Comparison of ENCODE assay signal across 15 cellular contexts in genomic region chr14:83764656-83765055, GRCh38.
DNase-seq lines count a peak whose midpoint lies in the region; ATAC-seq and TF ChIP-seq lines count a peak whose summit lies in the region.
"Had no signal": no experiment of that assay in that cellular context is flagged by ENCODE, and none has a peak within 500 bp of the region (broad histone marks: within the 10 kb centered on the region; RNA-seq: fewer than 3 reads in every experiment).

No MANE protein-coding gene starts in this region.

- H3K27me3 Mint-ChIP-seq in nephron (ENCODE audit: low read depth): no peaks in the 10 kb centered on the region
- H3K27me3 Mint-ChIP-seq in activated naive CD8-positive, alpha-beta T cell treated with anti-CD3 and anti-CD28 coated beads for 36 hours: no peaks in the 10 kb centered on the region
- H3K27me3 Mint-ChIP-seq: CD4-positive, alpha-beta T cell had no signal

- peak; percentile 19 for DNase-seq in HFF-Myc (ENCODE audit: extremely low read depth, low read depth)
- no peak for DNase-seq in hepatocyte (ENCODE audit: low spot score)
- no peak for DNase-seq in activated naive CD8-positive, alpha-beta T cell treated with anti-CD3 and anti-CD28 coated beads for 36 hours
- no peak for DNase-seq in NCI-H446 treated with DMSO at 0.1 percent for 48 hours (lab: John Stamatoyannopoulos, UW)
- no peak for DNase-seq in activated naive CD4-positive, alpha-beta T cell treated with anti-CD3 and anti-CD28 coated beads, Interleukin-2, amount 50 U/mL, for 72 hours (ENCODE audit: low spot score in 2 of 2)
- DNase-seq: ACHN; BE2C; Caco-2; CD4-positive, alpha-beta T cell; GDM1; HCEC 1CT had no signal

- no peak for TF ChIP-seq CTCF in HFF-Myc (IDR thresholded peaks at IDR 0.05; ENCODE audit: low read depth, low read length, missing control alignments)
- no peak for TF ChIP-seq CTCF in hepatocyte (IDR thresholded peaks at IDR 0.05; ENCODE audit: poor library complexity)
- TF ChIP-seq CTCF in nephron (IDR thresholded peaks at IDR 0.05; ENCODE audit: unreplicated experiment in 3 of 3): no peak

- H3K4me2 ChIP-seq in hepatocyte: peak overlapping the region; percentile 4
- H3K4me2 ChIP-seq: GM23338 had no signal

- ATAC-seq in HG03039 (IDR thresholded peaks at IDR 0.05; ENCODE audit: unreplicated experiment): no peak
- no peak for ATAC-seq in activated naive CD4-positive, alpha-beta T cell treated with anti-CD3 and anti-CD28 coated beads, Interleukin-2, amount 50 U/mL, for 72 hours
- ATAC-seq: GM23338 had no signal

- no peaks in the 10 kb centered on the region for H3K27me3 ChIP-seq in hepatocyte
- H3K27me3 ChIP-seq: BE2C had no signal

- no peaks in the 10 kb centered on the region for H4K20me1 ChIP-seq in hepatocyte (ENCODE audit: insufficient read depth, poor library complexity, severe bottlenecking)

- peak overlapping the region; percentile 3 for H2AFZ ChIP-seq in hepatocyte
- H2AFZ ChIP-seq: GM23338 had no signal

- H3K4me1 Mint-ChIP-seq in nephron: no peaks in the 10 kb centered on the region
- no peaks in the 10 kb centered on the region for H3K4me1 Mint-ChIP-seq in activated naive CD8-positive, alpha-beta T cell treated with anti-CD3 and anti-CD28 coated beads for 36 hours
- H3K4me1 Mint-ChIP-seq: GM23338 had no signal

- H3K9me3 Mint-ChIP-seq in nephron: no peaks in the 10 kb centered on the region
- peaks cover 7% of the 10 kb centered on the region for H3K9me3 Mint-ChIP-seq in activated naive CD8-positive, alpha-beta T cell treated with anti-CD3 and anti-CD28 coated beads for 36 hours
- peaks cover 9 to 16% of the 10 kb centered on the region in 2 donors for H3K9me3 Mint-ChIP-seq in activated naive CD4-positive, alpha-beta T cell treated with anti-CD3 and anti-CD28 coated beads, Interleukin-2, amount 50 U/mL, for 72 hours

- no peaks in the 10 kb centered on the region for H3K9me2 ChIP-seq in hepatocyte (replicated peaks; ENCODE audit: insufficient read depth)

- no peaks in the 10 kb centered on the region for H3K36me3 ChIP-seq in hepatocyte (replicated peaks; ENCODE audit: insufficient read depth, low read depth)
- H3K36me3 ChIP-seq: BE2C had no signal

- 57% methylated on average over 2 of the region's 2 CpGs for WGBS in hepatocyte (ENCODE audit: low lambda C conversion rate, missing lambda C conversion rate)

- no peaks in the 10 kb centered on the region for H3K79me2 ChIP-seq in hepatocyte

- H3K4me1 ChIP-seq in hepatocyte (ENCODE audit: insufficient read depth): peaks cover 10% of the 10 kb centered on the region
- H3K4me1 ChIP-seq: BE2C, Caco-2 had no signal

- H3K4me3 Mint-ChIP-seq in nephron: no peak overlapping the region
- no peak overlapping the region for H3K4me3 Mint-ChIP-seq in activated naive CD8-positive, alpha-beta T cell treated with anti-CD3 and anti-CD28 coated beads for 36 hours
- H3K4me3 Mint-ChIP-seq: CD4-positive, alpha-beta T cell; GM23338 had no signal

- H3K27ac ChIP-seq in hepatocyte: no peak overlapping the region
- H3K27ac ChIP-seq: C4-2B had no signal

- peak overlapping the region; percentile 73 to 87 (median 84) for H3K27ac Mint-ChIP-seq in nephron
- H3K27ac Mint-ChIP-seq in activated naive CD8-positive, alpha-beta T cell treated with anti-CD3 and anti-CD28 coated beads for 36 hours: no peak overlapping the region
- H3K27ac Mint-ChIP-seq in activated naive CD4-positive, alpha-beta T cell treated with anti-CD3 and anti-CD28 coated beads, Interleukin-2, amount 50 U/mL, for 72 hours: no peak overlapping the region
- H3K27ac Mint-ChIP-seq: CD4-positive, alpha-beta T cell; GM23338 had no signal

- no peaks in the 10 kb centered on the region for H3K36me3 Mint-ChIP-seq in nephron (ENCODE audit: low read depth)
- no peaks in the 10 kb centered on the region for H3K36me3 Mint-ChIP-seq in activated naive CD8-positive, alpha-beta T cell treated with anti-CD3 and anti-CD28 coated beads for 36 hours
- H3K36me3 Mint-ChIP-seq in activated naive CD4-positive, alpha-beta T cell treated with anti-CD3 and anti-CD28 coated beads, Interleukin-2, amount 50 U/mL, for 72 hours: no peaks in the 10 kb centered on the region

- no peaks in the 10 kb centered on the region for H3K9me3 ChIP-seq in hepatocyte (ENCODE audit: low read depth)
- H3K9me3 ChIP-seq: BE2C, Caco-2 had no signal

- H3K4me3 ChIP-seq in HFF-Myc (replicated peaks; ENCODE audit: low read depth, low read length) (no peak overlapping the region), hepatocyte (no peak overlapping the region)
- H3K4me3 ChIP-seq: GM23338 had no signal

Comparison
In these comparisons a context has a peak if more than half of its experiments do, and no peak if none do; other contexts are left out.
1. H3K27ac Mint-ChIP-seq: peak in nephron (3 of 3); none in activated naive CD8-positive, alpha-beta T cell treated with anti-CD3 and anti-CD28 coated beads for 36 hours (single experiment) and activated naive CD4-positive, alpha-beta T cell treated with anti-CD3 and anti-CD28 coated beads, Interleukin-2, amount 50 U/mL, for 72 hours (0 of 2).